Comparison of ENCODE assay signal across 8 cellular contexts in the genomic region with DNA sequence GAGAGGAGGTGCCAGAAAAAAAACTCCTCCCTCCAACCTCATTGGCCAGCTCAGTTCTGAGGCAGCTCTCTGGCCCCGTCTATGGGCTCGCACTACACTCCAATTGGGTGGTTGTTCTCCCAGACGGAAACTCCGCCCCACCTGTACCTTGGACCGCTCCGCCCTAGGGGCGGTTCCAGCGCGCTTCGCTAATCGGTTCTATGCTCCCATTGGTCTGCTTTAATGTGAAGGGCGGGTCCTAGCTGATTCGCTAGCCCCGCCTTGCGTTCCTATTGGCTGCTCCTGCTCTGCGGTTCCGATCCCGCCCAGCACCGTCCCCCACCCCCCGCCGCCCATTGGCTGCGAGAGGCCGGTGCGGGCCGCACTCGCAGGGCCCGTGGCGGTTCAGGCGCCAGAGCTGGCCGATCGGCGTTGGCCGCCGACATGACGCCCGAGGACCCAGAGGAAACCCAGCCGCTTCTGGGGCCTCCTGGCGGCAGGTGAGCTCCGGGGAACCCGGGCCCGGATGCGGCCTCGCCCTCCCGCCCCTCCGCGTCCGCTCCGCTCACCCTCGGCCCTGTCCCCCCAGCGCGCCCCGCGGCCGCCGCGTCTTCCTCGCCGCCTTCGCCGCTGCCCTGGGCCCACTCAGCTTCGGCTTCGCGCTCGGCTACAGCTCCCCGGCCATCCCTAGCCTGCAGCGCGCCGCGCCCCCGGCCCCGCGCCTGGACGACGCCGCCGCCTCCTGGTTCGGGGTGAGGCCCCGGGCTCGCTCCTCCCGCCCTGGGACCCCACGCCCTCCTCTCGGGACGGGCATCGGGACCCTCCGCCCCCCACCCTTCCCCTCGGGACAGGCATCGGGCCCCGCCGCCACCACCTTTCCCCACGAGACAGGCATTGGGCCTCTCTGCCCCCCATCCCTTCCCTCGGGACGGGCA. TPM values are rescaled to one million over a fixed set of nuclear protein-coding genes. Genes with fewer than 3 reads are reported as not detected.
DNase-seq lines count a peak whose midpoint lies in the region; ATAC-seq and TF ChIP-seq lines count a peak whose summit lies in the region.

TSS of gene SLC2A8 (plus strand) at position 362 of the 914 bp plus-strand sequence. CDS start at position 424, 62 bp downstream.

- ATAC-seq in HG03439 (IDR thresholded peaks at IDR 0.05; ENCODE audit: unreplicated experiment) = peak; percentile 94
- ATAC-seq in left lung = peak; percentile 96

- peaks cover 3 to 23% of the 10 kb centered on the region in 2 donors for H3K4me1 ChIP-seq in left lung

- intact Hi-C loops in left lung (cut with DNase I) = no loop called here

- H3K9me3 ChIP-seq in left lung = no peaks in the 10 kb centered on the region

- H3K36me3 ChIP-seq in left lung = peaks cover 0 to 17% of the 10 kb centered on the region in 2 donors

- DNase-seq in Ammon's horn (ENCODE audit: low spot score) = peak; percentile 100
- DNase-seq in GM19238 (ENCODE audit: insufficient read length, low spot score) = peak; percentile 91
- DNase-seq in NCI-H526 treated with DMSO at 0.1 percent for 48 hours (lab: John Stamatoyannopoulos, UW) = peak; percentile 97
- peak; percentile 83 to 87 for DNase-seq in activated CD4-positive, alpha-beta T cell treated with anti-CD3 and anti-CD28 coated beads, Interleukin-2, amount 50 U/mL, for 48 hours
- DNase-seq in dermis microvascular lymphatic vessel endothelial cell (ENCODE audit: low read depth in 2 of 2) = peak; percentile 99 to 100
- peak; percentile 96 to 99 for DNase-seq in left lung
- DNase-seq in stimulated activated CD4-positive, alpha-beta T cell treated with anti-CD3 and anti-CD28 coated beads, Interleukin-2, amount 100 ng/mL, for 4 hours (ENCODE audit: low read depth) = peak; percentile 68

- peak in 1 of 2 donors; percentile 13 for TF ChIP-seq CTCF in left lung (IDR thresholded peaks at IDR 0.05)

- peak within 1 kb of the TSS; percentile 80 to 82 for H3K4me3 ChIP-seq in left lung

- peaks cover 0 to 13% of the 10 kb centered on the region in 2 donors for H3K27me3 ChIP-seq in left lung

- H3K27ac ChIP-seq in left lung = peak within 1 kb of the TSS; percentile 54 to 80

RNA-seq across cellular contexts. Expression of gene SLC2A8, which starts in this region (rescaled TPM):
- total RNA-seq in dermis microvascular lymphatic vessel endothelial cell (5.9 and 10.2 TPM in 2 replicates), left lung (10 to 100 TPM; 20.1 to 23.2 TPM)

Comparison
In these comparisons a context has a peak if more than half of its experiments do, and no peak if none do; other contexts are left out.
1. Peak in every context shown above with its lines: DNase-seq, ATAC-seq, H3K4me3 ChIP-seq and H3K27ac ChIP-seq.